ENCODE assay signal across 8 cellular contexts in genomic region chr7:129824291-129825004, GRCh38.
DNase-seq lines count a peak whose midpoint lies in the region; ATAC-seq, FAIRE-seq and TF ChIP-seq lines count a peak whose summit lies in the region.

No MANE protein-coding gene starts in this region.

- H4K20me1 ChIP-seq in HepG2 (ENCODE audit: insufficient read depth, low read length) (no peaks in the 10 kb centered on the region), GM12878 (ENCODE audit: control insufficient read depth, insufficient read depth) (no peaks in the 10 kb centered on the region)

- RAD21 ChIA-PET in GM12878 (lab: Charles Lee; ENCODE audit: unreplicated experiment) = interaction anchor here (0.6 to 2.1 kb wide), 16 partner anchors 35 to 481 kb away, joined by 3 to 16 read pairs (median 4); no protein-coding TSS in a partner anchor

- intact Hi-C loops in HepG2 (cut with micrococcal nuclease; ENCODE audit: unreplicated experiment) = loop anchor here (1.0 to 2.0 kb wide), 2 partner anchors 44 to 160 kb away; no protein-coding TSS in a partner anchor
- intact Hi-C loops in right lobe of liver (cut with DNase I) = loop anchor here (10.0 kb wide), 2 partner anchors 160 to 180 kb away; no protein-coding TSS in a partner anchor
- intact Hi-C loops in GM12878 (cut with micrococcal nuclease; ENCODE audit: unreplicated experiment) = loop anchor here (1.0 to 10.0 kb wide), 3 partner anchors 160 to 457 kb away; no protein-coding TSS in a partner anchor

- H3K4me1 ChIP-seq in HepG2 (ENCODE audit: insufficient read depth, low read length) = peaks cover 12% of the 10 kb centered on the region; the same call in 1 of the 2 replicates
- H3K4me1 ChIP-seq in right lobe of liver = peaks cover 0 to 11% (median 0%) of the 10 kb centered on the region in 4 donors
- H3K4me1 ChIP-seq in GM12878 (ENCODE audit: control insufficient read depth, insufficient read depth, low read length) = peaks cover 4% of the 10 kb centered on the region

- BruUV-seq in HepG2 (replicated peaks; lab: Mats Ljungman, UMichigan) (no TSS peak), GM12878 (replicated peaks; lab: Mats Ljungman, UMichigan) (no TSS peak)

- TF ChIP-seq CTCF in HepG2 (CRISPR knock-in tag; IDR thresholded peaks at IDR 0.05) (peak; percentile 59; the same call in 1 of the 2 replicates), right lobe of liver (IDR thresholded peaks at IDR 0.05) (peak in 1 of 4 donors; percentile 6), GM12878 (IDR thresholded peaks at IDR 0.05 in 2 of 3, conservative IDR thresholded peaks at IDR 0.05 in 1 of 3; ENCODE audit: control insufficient read depth in 2 of 3, extremely low read depth in 1 of 3, insufficient read depth in 1 of 3, low read depth in 3 of 3, low read length in 3 of 3) (peak in 1 of 3 experiments; percentile 41; a peak in 2 of 6 replicates), mesothelial cell of epicardium (IDR thresholded peaks at IDR 0.05; ENCODE audit: unreplicated experiment) (no peak)

- WGBS in HepG2 (ENCODE audit: low lambda C conversion rate) = 32% methylated on average over 15 of the region's 20 CpGs
- WGBS in right lobe of liver (ENCODE audit: insufficient coverage, low coverage, low lambda C conversion rate, missing lambda C conversion rate) = 70% methylated on average over 13 of the region's 20 CpGs
- 44% methylated on average over 20 of the region's 20 CpGs for WGBS in GM12878 (ENCODE audit: insufficient coverage, insufficient replicate concordance, low lambda C conversion rate, missing lambda C conversion rate)

- in situ Hi-C loops in HepG2 (cut with HindIII; ENCODE audit: extremely low pct_ligation_motif_present, low pct_unique_long_range_greater_than_20kb) = loop anchor here (5.0 kb wide), 1 partner anchor 162 kb away; no protein-coding TSS in a partner anchor
- in situ Hi-C loops in GM12878 (cut with MboI) = loop anchor here (5.0 to 10.0 kb wide), 2 partner anchors 157 to 460 kb away; no protein-coding TSS in a partner anchor

- peak overlapping the region; percentile 28; the same call in 1 of the 2 replicates for H3K9ac ChIP-seq in HepG2 (ENCODE audit: insufficient read depth, low read depth, low read length)
- no peak overlapping the region for H3K9ac ChIP-seq in GM12878 (ENCODE audit: control insufficient read depth, insufficient read depth, low read length)

- H3K9me3 Mint-ChIP-seq in mesothelial cell of epicardium = no peaks in the 10 kb centered on the region

- ATAC-seq in HepG2 = no peak
- no peak for ATAC-seq in right lobe of liver
- no peak for ATAC-seq in GM12878
- ATAC-seq in GM18870 (IDR thresholded peaks at IDR 0.05; ENCODE audit: unreplicated experiment) = no peak

- DNase-seq in HepG2 (ENCODE audit: low spot score) (no peak), right lobe of liver (no peak), GM12878 (ENCODE audit: low read depth, low spot score) (no peak), mesothelial cell of epicardium (ENCODE audit: low spot score in 2 of 2, unreplicated experiment in 2 of 2) (no peak), GF-D8 (lab: John Stamatoyannopoulos, UW) (no peak), OCI-M1 (lab: John Stamatoyannopoulos, UW) (no peak)
- no peak for DNase-seq in stimulated activated CD4-positive, alpha-beta T cell treated with anti-CD3 and anti-CD28 coated beads, Interleukin-4, amount 100 ng/mL, for 24 hours

- H3K4me2 ChIP-seq in HepG2 (ENCODE audit: low read depth, low read length) (peak overlapping the region; percentile 77), GM12878 (ENCODE audit: control insufficient read depth, insufficient read depth) (peak overlapping the region; percentile 98)

- peaks cover 7% of the 10 kb centered on the region for H3K4me1 Mint-ChIP-seq in mesothelial cell of epicardium

- no peaks in the 10 kb centered on the region for H3K9me3 ChIP-seq in HepG2 (ENCODE audit: low read length)
- no peaks in the 10 kb centered on the region for H3K9me3 ChIP-seq in right lobe of liver
- no peaks in the 10 kb centered on the region for H3K9me3 ChIP-seq in GM12878 (replicated peaks; ENCODE audit: control insufficient read depth, insufficient read depth, low read length)

- no peak overlapping the region for H2AFZ ChIP-seq in HepG2 (ENCODE audit: low read length)
- peak overlapping the region; percentile 81 for H2AFZ ChIP-seq in GM12878 (ENCODE audit: control insufficient read depth, low read depth, low read length)

- peaks cover 4% of the 10 kb centered on the region for H3K36me3 Mint-ChIP-seq in mesothelial cell of epicardium

- H3K79me2 ChIP-seq in HepG2 (ENCODE audit: insufficient read depth, low read length) = no peaks in the 10 kb centered on the region
- H3K79me2 ChIP-seq in GM12878 (ENCODE audit: control insufficient read depth, insufficient read depth, low read length) = no peaks in the 10 kb centered on the region

- H3K27ac ChIP-seq in HepG2 (ENCODE audit: extremely low read length, insufficient read depth, low read length) = no peak overlapping the region
- H3K27ac ChIP-seq in right lobe of liver = no peak overlapping the region
- no peak overlapping the region for H3K27ac ChIP-seq in GM12878 (ENCODE audit: control insufficient read depth, insufficient read depth)

- peak overlapping the region; percentile 42 to 79 (median 74); a peak in 5 of 6 replicates for H3K4me3 ChIP-seq in HepG2 (replicated peaks in 1 of 3; ENCODE audit: insufficient read depth in 1 of 3, low read depth in 2 of 3, low read length in 3 of 3)
- H3K4me3 ChIP-seq in right lobe of liver = no peak overlapping the region
- peak overlapping the region; percentile 79; the same call in 1 of the 2 replicates for H3K4me3 ChIP-seq in GM12878

- no peaks in the 10 kb centered on the region for H3K27me3 Mint-ChIP-seq in mesothelial cell of epicardium (ENCODE audit: low read depth)

- H3K27ac Mint-ChIP-seq in mesothelial cell of epicardium = peak overlapping the region; percentile 85

- CTCF ChIA-PET in HepG2 (lab: Yijun Ruan, JAX; ENCODE audit: low intra/inter-chr PET ratio, low total read pairs) = interaction anchor here (2.5 to 3.3 kb wide), 2 partner anchors 160 to 186 kb away, joined by 10 to 20 read pairs; no protein-coding TSS in a partner anchor
- CTCF ChIA-PET in GM12878 (lab: Yijun Ruan, JAX) = interaction anchor here (0.5 to 4.6 kb wide), 39 partner anchors 7 to 607 kb away, joined by 3 to 26 read pairs (median 5); partner anchors contain the start of gene STRIP2

- TF ChIP-seq RAD21 in HepG2 (CRISPR knock-in tag; IDR thresholded peaks at IDR 0.05) (no peak), GM12878 (IDR thresholded peaks at IDR 0.05; ENCODE audit: insufficient read depth, low read depth, low read length) (no peak)

- no peak for TF ChIP-seq POLR2A in HepG2 (IDR thresholded peaks at IDR 0.05; ENCODE audit: insufficient read depth in 1 of 2, low read depth in 2 of 2, low read length in 2 of 2)
- no peak for TF ChIP-seq POLR2A in right lobe of liver (IDR thresholded peaks at IDR 0.05)
- no peak for TF ChIP-seq POLR2A in GM12878 (IDR thresholded peaks at IDR 0.05; ENCODE audit: low read depth, low read length)

- FAIRE-seq in HepG2 (lab: Jason Lieb, UNC) (no peak), GM12878 (lab: Jason Lieb, UNC) (no peak)

- peak overlapping the region; percentile 88 for H3K4me3 Mint-ChIP-seq in mesothelial cell of epicardium

- POLR2A ChIA-PET in HepG2 (lab: Yijun Ruan, JAX) (interaction anchor here (0.8 to 2.8 kb wide), 3 partner anchors 43 to 185 kb away, joined by 3 to 13 read pairs (median 3); no protein-coding TSS in a partner anchor), GM12878 (lab: Charles Lee) (interaction anchor here (1.0 kb wide), 1 partner anchor 210 kb away, joined by 3 read pairs; no protein-coding TSS in a partner anchor)

- TF ChIP-seq EP300 in HepG2 (IDR thresholded peaks at IDR 0.05; ENCODE audit: low read depth in 2 of 2, low read length in 2 of 2) (no peak), HepG2 (CRISPR knock-in tag; IDR thresholded peaks at IDR 0.05; ENCODE audit: borderline replicate concordance) (no peak), GM12878 (IDR thresholded peaks at IDR 0.05; ENCODE audit: borderline replicate concordance in 1 of 2, control insufficient read depth in 1 of 2, low read depth in 2 of 2, low read length in 2 of 2) (no peak)

- H3K36me3 ChIP-seq in HepG2 (replicated peaks in 1 of 2; ENCODE audit: control insufficient read depth in 1 of 2, insufficient read depth in 2 of 2, low read length in 2 of 2) (no peaks in the 10 kb centered on the region), right lobe of liver (no peaks in the 10 kb centered on the region), GM12878 (ENCODE audit: control insufficient read depth in 2 of 2, insufficient read depth in 2 of 2, low read length in 1 of 2) (no peaks in the 10 kb centered on the region)

- SMC1A ChIA-PET in GM12878 (lab: Charles Lee; ENCODE audit: uncharacterized antibody, unreplicated experiment) = interaction anchor here (0.6 to 3.8 kb wide), 17 partner anchors 11 to 605 kb away, joined by 3 to 19 read pairs (median 3); no protein-coding TSS in a partner anchor

- H3K27me3 ChIP-seq in HepG2 (ENCODE audit: control insufficient read depth in 1 of 2, insufficient read depth in 2 of 2, low read length in 2 of 2) (no peaks in the 10 kb centered on the region; a peak in 1 of 5 replicates), right lobe of liver (no peaks in the 10 kb centered on the region), GM12878 (replicated peaks in 1 of 2; ENCODE audit: control insufficient read depth in 2 of 2, insufficient read depth in 2 of 2, low read length in 1 of 2) (no peaks in the 10 kb centered on the region)

TF ChIP-seq in HepG2, 621 proteins besides CTCF, POLR2A, EP300 and RAD21 (continues in another document):
- no peak for TF ChIP-seq NFKBIZ (CRISPR knock-in tag; IDR thresholded peaks at IDR 0.05)
- no peak for TF ChIP-seq ZNF232 (CRISPR knock-in tag; IDR thresholded peaks at IDR 0.05; ENCODE audit: borderline replicate concordance)
- TF ChIP-seq MEIS2 (CRISPR knock-in tag; IDR thresholded peaks at IDR 0.05) = no peak
- TF ChIP-seq ZNF552 (CRISPR knock-in tag; IDR thresholded peaks at IDR 0.05; ENCODE audit: borderline replicate concordance) = no peak

TF ChIP-seq in GM12878, 131 proteins besides CTCF, POLR2A, EP300 and RAD21:
- TF ChIP-seq ZNF217 (IDR thresholded peaks at IDR 0.05) (no peak), ZSCAN29 (IDR thresholded peaks at IDR 0.05) (no peak), IKZF2 (IDR thresholded peaks at IDR 0.05) (peak in 1 of 2 experiments; percentile 27; a peak in 1 of 4 replicates), IKZF1 (conservative IDR thresholded peaks at IDR 0.05) (0 out of 2 replicates have a peak, but pooled peaks have one; percentile 14), RCOR1 (conservative IDR thresholded peaks at IDR 0.05; ENCODE audit: low read depth, low read length) (no peak), RAD51 (IDR thresholded peaks at IDR 0.05) (no peak), CREB1 (IDR thresholded peaks at IDR 0.05; ENCODE audit: low read depth) (no peak)

Comparison
In these comparisons a context has a peak if more than half of its experiments do, and no peak if none do; other contexts are left out.
1. H3K4me3 ChIP-seq: peak in HepG2 (3 of 3) and GM12878 (single experiment); none in right lobe of liver (0 of 3).
2. Of the 75 proteins assayed by ChIP-seq in both HepG2 and GM12878: peak only in HepG2: none; only in GM12878: IKZF1; in both: none; in neither: 73; mixed calls (peak in some experiments, not most) for 1.